ENCODE assay signal across 16 cellular contexts in the genomic region with DNA sequence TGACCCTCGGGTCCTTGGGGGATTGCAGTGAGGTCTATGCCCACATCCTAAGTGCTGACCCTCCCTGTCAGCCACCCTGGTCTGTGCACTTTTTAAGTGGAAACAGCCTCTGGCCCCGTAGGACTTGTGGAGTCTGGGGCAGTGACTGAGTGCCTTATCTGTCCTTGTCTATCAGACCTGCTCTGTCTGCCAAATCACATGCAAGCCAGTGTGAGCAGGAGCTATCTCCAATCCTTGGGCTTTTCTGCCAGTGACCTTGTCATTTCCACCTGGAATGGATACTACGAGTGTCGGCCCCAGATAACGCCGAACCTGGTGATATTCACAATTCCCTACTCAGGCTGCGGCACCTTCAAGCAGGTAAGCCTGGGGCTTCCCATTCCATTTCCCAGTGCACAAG.
A peak's percentile ranks its signal among the peaks of the same experiment; 100 is the strongest.
DNase-seq lines count a peak whose midpoint lies in the region; ATAC-seq and TF ChIP-seq lines count a peak whose summit lies in the region.
"Had no signal": no experiment of that assay in that cellular context is flagged by ENCODE, and none has a peak within 500 bp of the region (broad histone marks: within the 10 kb centered on the region; RNA-seq: fewer than 3 reads in every experiment).

No MANE protein-coding gene starts in this region.

- intact Hi-C loops in heart left ventricle (cut with DNase I) (no loop called here), stomach (cut with DNase I; ENCODE audit: low total_unique reads) (no loop called here), Caco-2 (cut with micrococcal nuclease; ENCODE audit: unreplicated experiment) (no loop called here)

- peak overlapping the region in 2 of 3 experiments; percentile 4 to 19 for H3K27ac Mint-ChIP-seq in nephron
- no peak overlapping the region for H3K27ac Mint-ChIP-seq in Caco-2 (ENCODE audit: unreplicated experiment)
- H3K27ac Mint-ChIP-seq: CD14-positive monocyte had no signal

- H3K9me3 ChIP-seq in Peyer's patch (no peaks in the 10 kb centered on the region), heart left ventricle (no peaks in the 10 kb centered on the region), stomach (no peaks in the 10 kb centered on the region), Caco-2 (no peaks in the 10 kb centered on the region)

- H3K36me3 Mint-ChIP-seq in nephron (ENCODE audit: low read depth) (no peaks in the 10 kb centered on the region), Caco-2 (ENCODE audit: insufficient read depth, unreplicated experiment) (no peaks in the 10 kb centered on the region)
- H3K36me3 Mint-ChIP-seq: CD14-positive monocyte had no signal

- H3K4me1 ChIP-seq in Peyer's patch (no peaks in the 10 kb centered on the region), heart left ventricle (peaks cover 0 to 26% (median 10%) of the 10 kb centered on the region in 12 donors), stomach (peaks cover 0 to 7% (median 0%) of the 10 kb centered on the region in 4 donors), Caco-2 (no peaks in the 10 kb centered on the region)

- H3K27ac ChIP-seq in Peyer's patch (no peak overlapping the region), heart left ventricle (peak overlapping the region in 1 of 12 donors; percentile 20), stomach (no peak overlapping the region)

- H3K27me3 Mint-ChIP-seq in nephron (ENCODE audit: low read depth), result peaks cover 20% of the 10 kb centered on the region
- H3K27me3 Mint-ChIP-seq in Caco-2 (ENCODE audit: insufficient read depth, unreplicated experiment), result peaks cover 25% of the 10 kb centered on the region

- H3K4me3 ChIP-seq in Peyer's patch (no peak overlapping the region), heart left ventricle (no peak overlapping the region), stomach (no peak overlapping the region), Caco-2 (ENCODE audit: low read depth, low read length) (no peak overlapping the region)

- POLR2A ChIA-PET in Caco-2 (lab: Charles Lee), result no interaction called here

- TF ChIP-seq EP300 in stomach (IDR thresholded peaks at IDR 0.05), result no peak

- TF ChIP-seq CTCF in Peyer's patch (IDR thresholded peaks at IDR 0.05) (no peak), heart left ventricle (IDR thresholded peaks at IDR 0.05) (no peak), nephron (IDR thresholded peaks at IDR 0.05; ENCODE audit: unreplicated experiment in 3 of 3) (no peak), stomach (IDR thresholded peaks at IDR 0.05) (no peak), Caco-2 (IDR thresholded peaks at IDR 0.05; ENCODE audit: insufficient read depth in 1 of 2, low read depth in 1 of 2, low read length in 1 of 2, severe bottlenecking in 1 of 2, unreplicated experiment in 1 of 2) (no peak)

- BruUV-seq in Caco-2 (replicated peaks; lab: Mats Ljungman, UMichigan), result no TSS peak

- ATAC-seq in heart left ventricle, result peak in 3 of 4 donors; percentile 54 to 63 (median 55)

- no peaks in the 10 kb centered on the region for H3K27me3 ChIP-seq in Peyer's patch
- no peaks in the 10 kb centered on the region for H3K27me3 ChIP-seq in heart left ventricle
- H3K27me3 ChIP-seq in stomach, result no peaks in the 10 kb centered on the region
- peaks cover 2% of the 10 kb centered on the region for H3K27me3 ChIP-seq in Caco-2 (replicated peaks; ENCODE audit: control insufficient read depth, insufficient read depth, low read length)

- TF ChIP-seq POLR2A in Peyer's patch (IDR thresholded peaks at IDR 0.05) (no peak), heart left ventricle (IDR thresholded peaks at IDR 0.05) (no peak), stomach (IDR thresholded peaks at IDR 0.05) (no peak)

- no peaks in the 10 kb centered on the region for H3K9me3 Mint-ChIP-seq in nephron
- H3K9me3 Mint-ChIP-seq in Caco-2 (ENCODE audit: unreplicated experiment), result no peaks in the 10 kb centered on the region

- CTCF ChIA-PET in Caco-2 (lab: Charles Lee), result interaction anchor here (1.9 kb wide), 1 partner anchor 12 kb away, joined by 5 read pairs; no protein-coding TSS in a partner anchor

- H3K4me1 Mint-ChIP-seq in nephron, result peaks cover 13% of the 10 kb centered on the region
- H3K4me1 Mint-ChIP-seq in Caco-2 (ENCODE audit: low read depth, unreplicated experiment), result no peaks in the 10 kb centered on the region
- H3K4me1 Mint-ChIP-seq: CD14-positive monocyte had no signal

- H3K4me3 Mint-ChIP-seq in nephron (no peak overlapping the region), Caco-2 (ENCODE audit: unreplicated experiment) (no peak overlapping the region)
- H3K4me3 Mint-ChIP-seq: CD14-positive monocyte had no signal

- DNase-seq in Peyer's patch (peak in 2 of 3 donors; percentile 10 to 12), heart left ventricle (peak in 1 of 5 donors; percentile 17), stomach (peak; percentile 42), GM03348 (ENCODE audit: low spot score) (no peak), Caco-2 (no peak)
- no peak for DNase-seq in effector CD8-positive, alpha-beta T cell (lab: John Stamatoyannopoulos, UW)
- DNase-seq: AML-193, DMS 273 treated with DMSO at 0.1 percent for 48 hours, DND-41, MM.1S, NCI-H2081, NCI-H446 treated with DMSO at 0.1 percent for 48 hours, OCI-M1, SIG-M5 had no signal

- H3K36me3 ChIP-seq in Peyer's patch (peaks cover 0 to 11% (median 0%) of the 10 kb centered on the region in 3 donors), heart left ventricle (no peaks in the 10 kb centered on the region), stomach (no peaks in the 10 kb centered on the region), Caco-2 (ENCODE audit: control insufficient read depth, insufficient read depth, low read length) (no peaks in the 10 kb centered on the region)

- 26 to 43% (median 27%) methylated on average over 7 of the region's 7 CpGs for WGBS in heart left ventricle, 4 donors
- 26 to 63% (median 42%) methylated on average over 7 of the region's 7 CpGs for WGBS in stomach, 5 donors

Comparison
In these comparisons a context has a peak if more than half of its experiments do, and no peak if none do; other contexts are left out.
1. DNase-seq: peak in Peyer's patch (2 of 3) and stomach (single experiment); none in effector CD8-positive, alpha-beta T cell (single experiment), GM03348 (single experiment) and Caco-2 (0 of 2).